ENCODE assay signal across 19 cellular contexts in genomic region chr4:7659429-7660175, GRCh38.
"Had no signal": no experiment of that assay in that cellular context is flagged by ENCODE, and none has a peak within 500 bp of the region (broad histone marks: within the 10 kb centered on the region; RNA-seq: fewer than 3 reads in every experiment).

No MANE protein-coding gene starts in this region.

- H3K27me3 Mint-ChIP-seq: central memory CD8-positive, alpha-beta T cell; effector memory CD8-positive, alpha-beta T cell had no signal

- H3K4me1 ChIP-seq: gastrocnemius medialis, parathyroid adenoma, prostate gland, stomach, transverse colon had no signal

- ATAC-seq: effector memory CD8-positive, alpha-beta T cell; gastrocnemius medialis; natural killer cell; sciatic nerve; stimulated activated naive B cell treated with anti-CD40 and anti-IgM and Interleukin-4, amounts not matched to agents 10 μg/mL and 1 μg/mL and 100 μg/mL, for 72 hours had no signal

- H3K9me3 ChIP-seq: esophagus muscularis mucosa, gastrocnemius medialis, prostate gland, stomach, thoracic aorta, transverse colon had no signal

- H3K9ac ChIP-seq: parathyroid adenoma had no signal

- H3K27ac Mint-ChIP-seq: effector memory CD8-positive, alpha-beta T cell; mesothelial cell of epicardium; natural killer cell; stimulated activated naive B cell treated with anti-CD40 and anti-IgM and Interleukin-4, amounts not matched to agents 10 μg/mL and 1 μg/mL and 100 μg/mL, for 72 hours had no signal

- H3K9me3 Mint-ChIP-seq: central memory CD8-positive, alpha-beta T cell; effector memory CD8-positive, alpha-beta T cell; mesothelial cell of epicardium; natural killer cell; neural crest cell had no signal

- H3K4me1 Mint-ChIP-seq: central memory CD8-positive, alpha-beta T cell; mesothelial cell of epicardium; stimulated activated naive B cell treated with anti-CD40 and anti-IgM and Interleukin-4, amounts not matched to agents 10 μg/mL and 1 μg/mL and 100 μg/mL, for 72 hours had no signal

- H3K36me3 Mint-ChIP-seq: mesothelial cell of epicardium; natural killer cell; stimulated activated naive B cell treated with anti-CD40 and anti-IgM and Interleukin-4, amounts not matched to agents 10 μg/mL and 1 μg/mL and 100 μg/mL, for 72 hours had no signal

- H3K4me3 Mint-ChIP-seq: central memory CD8-positive, alpha-beta T cell; effector memory CD8-positive, alpha-beta T cell; mesothelial cell of epicardium; natural killer cell; neural crest cell; stimulated activated naive B cell treated with anti-CD40 and anti-IgM and Interleukin-4, amounts not matched to agents 10 μg/mL and 1 μg/mL and 100 μg/mL, for 72 hours had no signal

- H3K27ac ChIP-seq: epithelial cell of prostate, esophagus muscularis mucosa, gastrocnemius medialis, parathyroid adenoma, prostate gland, stomach, thoracic aorta, transverse colon had no signal

- H3K36me3 ChIP-seq: gastrocnemius medialis, prostate gland, stomach, thoracic aorta, transverse colon had no signal

- DNase-seq: effector memory CD8-positive, alpha-beta T cell; gastrocnemius medialis; natural killer cell; nucleus accumbens; stimulated activated CD4-positive, alpha-beta T cell treated with anti-CD3 and anti-CD28 coated beads, Interleukin-2, amount 100 ng/mL, for 24 hours; stimulated activated CD4-positive, alpha-beta T cell treated with anti-CD3 and anti-CD28 coated beads, Interleukin-4, amount 100 ng/mL, for 4 hours; stimulated activated naive B cell treated with anti-CD40 and anti-IgM and Interleukin-4, amounts not matched to agents 10 μg/mL and 1 μg/mL and 100 μg/mL, for 72 hours; stomach; substantia nigra; transverse colon had no signal

- H3K4me3 ChIP-seq: esophagus muscularis mucosa, gastrocnemius medialis, prostate gland, stomach, thoracic aorta, transverse colon had no signal

- H3K27me3 ChIP-seq: esophagus muscularis mucosa, gastrocnemius medialis, transverse colon had no signal
